In genomic region chr2:134282638-134283400, GRCh38 we compare ENCODE assay signal across 9 cellular contexts. TPM values are rescaled to one million over a fixed set of nuclear protein-coding genes. Genes with fewer than 3 reads are reported as not detected.
DNase-seq lines count a peak whose midpoint lies in the region; ATAC-seq and TF ChIP-seq lines count a peak whose summit lies in the region.
"Had no signal": no experiment of that assay in that cellular context is flagged by ENCODE, and none has a peak within 500 bp of the region (broad histone marks: within the 10 kb centered on the region; RNA-seq: fewer than 3 reads in every experiment).

No MANE protein-coding gene starts in this region.

- peaks cover 14 to 22% of the 10 kb centered on the region in 2 donors for H3K36me3 Mint-ChIP-seq in CD14-positive monocyte
- H3K36me3 Mint-ChIP-seq: brain had no signal

- no peak overlapping the region for H2BK15ac ChIP-seq in mesenchymal stem cell (ENCODE audit: low read depth, poor library complexity, severe bottlenecking)

- no peak overlapping the region for H3K4me2 ChIP-seq in mesenchymal stem cell (ENCODE audit: low read length, poor library complexity, severe bottlenecking)

- peaks cover 10% of the 10 kb centered on the region for H3K4me1 Mint-ChIP-seq in CD14-positive monocyte

- peak overlapping the region in 1 of 2 experiments; percentile 18 for H3K18ac ChIP-seq in mesenchymal stem cell (ENCODE audit: low read depth in 1 of 2, low read length in 2 of 2)

- peak overlapping the region in 1 of 7 donors; percentile 2 for H3K27ac Mint-ChIP-seq in CD14-positive monocyte

- in situ Hi-C loops in brain microvascular endothelial cell (cut with HindIII; ENCODE audit: low pct_ligation_motif_present, low sequenced_read_pairs), result no loop called here

- H3K4ac ChIP-seq in mesenchymal stem cell (ENCODE audit: low read depth in 1 of 2, low read length in 2 of 2), result no peak overlapping the region

- H3K4me3 Mint-ChIP-seq in CD14-positive monocyte, result no peak overlapping the region
- H3K4me3 Mint-ChIP-seq: brain had no signal

- no peak overlapping the region for H3K14ac ChIP-seq in mesenchymal stem cell (ENCODE audit: low read length in 2 of 2)

- H2BK120ac ChIP-seq in mesenchymal stem cell (ENCODE audit: low read depth, low read length), result no peak overlapping the region

- no peak for TF ChIP-seq CTCF in CD14-positive monocyte (IDR thresholded peaks at IDR 0.05)
- TF ChIP-seq CTCF in brain microvascular endothelial cell (IDR thresholded peaks at IDR 0.05; ENCODE audit: low read depth, low read length, missing control alignments), result no peak

- H3K36me3 ChIP-seq in mesenchymal stem cell (ENCODE audit: control insufficient read depth in 1 of 2, insufficient read depth in 2 of 2, low read depth in 1 of 2, low read length in 2 of 2) (no peaks in the 10 kb centered on the region), brain microvascular endothelial cell (replicated peaks) (no peaks in the 10 kb centered on the region)

- no peak overlapping the region for H2AFZ ChIP-seq in mesenchymal stem cell (ENCODE audit: low read depth, low read length)

- H3K79me1 ChIP-seq in mesenchymal stem cell (replicated peaks; ENCODE audit: low read length, poor library complexity, severe bottlenecking), result peaks cover 16% of the 10 kb centered on the region

- 85% methylated on average over 3 of the region's 4 CpGs for WGBS in mesenchymal stem cell

- DNase-seq in NAMALWA (ENCODE audit: low spot score) (peak; percentile 43), mesenchymal stem cell (peak; percentile 37), CD14-positive monocyte (ENCODE audit: low spot score) (no peak), NCI-H146 (lab: John Stamatoyannopoulos, UW) (no peak), brain microvascular endothelial cell (no peak), NCI-H1092 (lab: John Stamatoyannopoulos, UW) (no peak)

- no peak overlapping the region for H3K23ac ChIP-seq in mesenchymal stem cell (ENCODE audit: low read length in 2 of 2)

- no peaks in the 10 kb centered on the region for H3K9me3 Mint-ChIP-seq in CD14-positive monocyte
- H3K9me3 Mint-ChIP-seq: brain had no signal

- no peak overlapping the region for H2AK5ac ChIP-seq in mesenchymal stem cell (ENCODE audit: low read length, severe bottlenecking)

- intact Hi-C loops in CD14-positive monocyte (cut with micrococcal nuclease), result no loop called here

- ATAC-seq in GM18511 (IDR thresholded peaks at IDR 0.05; ENCODE audit: unreplicated experiment), result peak; percentile 92
- peak; percentile 91 for ATAC-seq in HG02588 (IDR thresholded peaks at IDR 0.05; ENCODE audit: unreplicated experiment)

- no peaks in the 10 kb centered on the region for H3K27me3 Mint-ChIP-seq in CD14-positive monocyte (ENCODE audit: low read depth in 3 of 3)
- H3K27me3 Mint-ChIP-seq: brain had no signal

- H3K4me3 ChIP-seq in mesenchymal stem cell (ENCODE audit: insufficient read depth in 1 of 2, low read depth in 1 of 2, low read length in 2 of 2), result no peak overlapping the region
- no peak overlapping the region for H3K4me3 ChIP-seq in brain microvascular endothelial cell (ENCODE audit: low read depth, low read length)

- H2BK12ac ChIP-seq in mesenchymal stem cell (ENCODE audit: low read length in 2 of 2), result peak overlapping the region; percentile 21 to 29

- H2BK5ac ChIP-seq in mesenchymal stem cell (ENCODE audit: low read depth, low read length, poor library complexity, severe bottlenecking), result no peak overlapping the region

- H3K4me1 ChIP-seq in mesenchymal stem cell (ENCODE audit: control insufficient read depth, insufficient read depth, low read depth, low read length), result no peaks in the 10 kb centered on the region

- H4K8ac ChIP-seq in mesenchymal stem cell (ENCODE audit: low read length), result no peak overlapping the region

- H3K27me3 ChIP-seq in mesenchymal stem cell (ENCODE audit: control insufficient read depth in 1 of 2, insufficient read depth in 1 of 2, low read length in 2 of 2) (no peaks in the 10 kb centered on the region), brain microvascular endothelial cell (replicated peaks) (no peaks in the 10 kb centered on the region)

- no peak overlapping the region for H4K91ac ChIP-seq in mesenchymal stem cell (ENCODE audit: low read length)

- no peaks in the 10 kb centered on the region for H3K9me3 ChIP-seq in mesenchymal stem cell (ENCODE audit: control insufficient read depth, low read length)

- H3K9ac ChIP-seq in mesenchymal stem cell (ENCODE audit: low read length), result no peak overlapping the region

- no peak overlapping the region for H3K27ac ChIP-seq in mesenchymal stem cell (ENCODE audit: low read length, poor library complexity, severe bottlenecking)
- no peak overlapping the region for H3K27ac ChIP-seq in brain microvascular endothelial cell

RNA-seq across cellular contexts. Expression of gene MGAT5, which starts 28.9 kb away (rescaled TPM):
- 75.8 TPM for polyA plus RNA-seq in mesenchymal stem cell (2013, experiment 1 of 2)
- polyA plus RNA-seq in mesenchymal stem cell (2013, experiment 2 of 2), result 73.2 TPM
- polyA plus RNA-seq in CD14-positive monocyte, result 1 to 10 TPM; 1.9 to 2.4 TPM

Comparison
In these comparisons a context has a peak if more than half of its experiments do, and no peak if none do; other contexts are left out.
1. DNase-seq: peak in NAMALWA (single experiment) and mesenchymal stem cell (single experiment); none in CD14-positive monocyte (single experiment), NCI-H146 (single experiment), brain microvascular endothelial cell (single experiment) and NCI-H1092 (single experiment).